In the genomic region with DNA sequence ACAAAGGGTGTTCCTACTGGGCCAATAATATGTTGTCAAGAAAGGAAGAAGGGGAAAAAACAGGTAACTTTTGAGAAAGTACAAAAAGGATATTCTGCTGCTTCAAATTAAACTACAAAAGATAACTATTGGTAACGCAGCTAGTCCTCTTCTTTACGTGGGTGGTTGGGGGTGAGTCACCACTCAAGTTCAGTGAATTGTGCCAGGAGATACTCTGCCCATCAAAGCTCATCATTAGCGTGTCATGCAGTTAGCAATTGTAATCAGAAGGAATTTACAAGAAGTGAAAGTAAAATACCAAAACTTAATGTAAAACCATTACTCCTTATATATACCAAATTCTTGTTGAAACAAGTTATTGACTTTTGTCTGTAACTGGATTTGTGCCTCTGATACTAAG, we compare ENCODE assay signal across 18 cellular contexts.
DNase-seq lines count a peak whose midpoint lies in the region; ATAC-seq and TF ChIP-seq lines count a peak whose summit lies in the region.
"Had no signal": no experiment of that assay in that cellular context is flagged by ENCODE, and none has a peak within 500 bp of the region (broad histone marks: within the 10 kb centered on the region; RNA-seq: fewer than 3 reads in every experiment).

No MANE protein-coding gene starts in this region.

- H3K36me3 ChIP-seq in MG63 = no peaks in the 10 kb centered on the region
- H3K36me3 ChIP-seq in mammary epithelial cell (ENCODE audit: insufficient read depth, low read length) = no peaks in the 10 kb centered on the region
- H3K36me3 ChIP-seq: heart right ventricle, pancreas, vagina had no signal

- in situ Hi-C loops in mammary epithelial cell (cut with MboI; ENCODE audit: low sequenced_read_pairs in 2 of 2) = no loop called here

- H3K27ac ChIP-seq in mammary epithelial cell (ENCODE audit: insufficient read depth, low read depth, low read length) = no peak overlapping the region
- H3K27ac ChIP-seq: heart right ventricle, HL-60, pancreas, vagina had no signal

- no peaks in the 10 kb centered on the region for H3K79me2 ChIP-seq in mammary epithelial cell (ENCODE audit: insufficient read depth, low read length)

- no peak overlapping the region for H3K9ac ChIP-seq in mammary epithelial cell (ENCODE audit: insufficient read depth, low read length)

- peak overlapping the region; percentile 27 for H3K4me2 ChIP-seq in mammary epithelial cell (ENCODE audit: insufficient read depth, low read depth, low read length)

- 9% methylated on average over 3 of the region's 3 CpGs for WGBS in mammary epithelial cell (ENCODE audit: low coverage, missing lambda C conversion rate)

- CTCF ChIA-PET in mammary epithelial cell (lab: Charles Lee; ENCODE audit: low non-redundant PET) = no interaction called here

- intact Hi-C loops in mammary epithelial cell (cut with micrococcal nuclease) = no loop called here

- no peak for TF ChIP-seq CTCF in mammary epithelial cell (conservative IDR thresholded peaks at IDR 0.05 in 1 of 2, IDR thresholded peaks at IDR 0.05 in 1 of 2; ENCODE audit: extremely low read depth in 1 of 2, insufficient read depth in 1 of 2, low read depth in 1 of 2, low read length in 2 of 2)
- TF ChIP-seq CTCF in omental fat pad (IDR thresholded peaks at IDR 0.05) = no peak

- H3K4me1 ChIP-seq in mammary epithelial cell (ENCODE audit: insufficient read depth, low read length) = peaks cover 3% of the 10 kb centered on the region
- H3K4me1 ChIP-seq: heart right ventricle, pancreas, vagina had no signal

- peak; percentile 84 for ATAC-seq in omental fat pad (ENCODE audit: low FRiP score)
- ATAC-seq: heart right ventricle; pancreas; stimulated activated naive CD8-positive, alpha-beta T cell treated with anti-CD3 and anti-CD28 coated beads, Interleukin-15, amount 100 ng/mL, for 72 hours had no signal

- dilution Hi-C loops in mammary epithelial cell (cut with HindIII; ENCODE audit: low sequenced_read_pairs) = no loop called here

- no peaks in the 10 kb centered on the region for H3K9me3 ChIP-seq in MG63
- no peaks in the 10 kb centered on the region for H3K9me3 ChIP-seq in mammary epithelial cell (replicated peaks; ENCODE audit: insufficient read depth, low read length)
- H3K9me3 ChIP-seq: heart right ventricle, pancreas, vagina had no signal

- no TSS peak for BruUV-seq in mammary epithelial cell (replicated peaks; lab: Mats Ljungman, UMichigan)

- H3K27me3 ChIP-seq in MG63 (no peaks in the 10 kb centered on the region), mammary epithelial cell (ENCODE audit: insufficient read depth, low read length) (no peaks in the 10 kb centered on the region)
- H3K27me3 ChIP-seq: heart right ventricle, pancreas, vagina had no signal

- no peaks in the 10 kb centered on the region for H4K20me1 ChIP-seq in mammary epithelial cell (ENCODE audit: insufficient read depth, low read length)

- peak; percentile 54 for DNase-seq in Daoy (ENCODE audit: low read depth)
- DNase-seq in MG63 = peak; percentile 60
- DNase-seq in mammary epithelial cell = peak; percentile 19
- DNase-seq in omental fat pad (ENCODE audit: low spot score) = no peak
- DNase-seq in activated T-cell treated with anti-CD3 and anti-CD28 coated beads, Interleukin-2, amount 50 U/mL, for 48 hours = no peak
- no peak for DNase-seq in medulla oblongata (ENCODE audit: extremely low spot score)
- DNase-seq in activated T-cell treated with anti-CD3 and anti-CD28 coated beads for 4 hours = no peak
- no peak for DNase-seq in stimulated activated CD4-positive, alpha-beta T cell treated with anti-CD3 and anti-CD28 coated beads, Interleukin-2, amount 100 ng/mL, for 48 hours
- DNase-seq: activated CD4-positive, alpha-beta T cell treated with anti-CD3 and anti-CD28 coated beads for 1 hour; DMS79 treated with DMSO at 0.1 percent for 48 hours; heart right ventricle; NCI-H1694; NCI-H526 treated with DMSO at 0.1 percent for 48 hours; pancreas; stimulated activated naive CD8-positive, alpha-beta T cell treated with anti-CD3 and anti-CD28 coated beads, Interleukin-15, amount 100 ng/mL, for 72 hours; T-helper 2 cell had no signal

- H3K4me3 ChIP-seq in MG63 (no peak overlapping the region), mammary epithelial cell (replicated peaks in 1 of 3; ENCODE audit: insufficient read depth in 1 of 3, low read depth in 2 of 3, low read length in 3 of 3) (no peak overlapping the region)
- H3K4me3 ChIP-seq: heart right ventricle, pancreas, vagina had no signal

- H2AFZ ChIP-seq in mammary epithelial cell (ENCODE audit: low read depth, low read length) = no peak overlapping the region

Comparison
In these comparisons a context has a peak if more than half of its experiments do, and no peak if none do; other contexts are left out.
1. DNase-seq: peak in Daoy (single experiment), MG63 (single experiment) and mammary epithelial cell (single experiment); none in omental fat pad (single experiment), activated T-cell treated with anti-CD3 and anti-CD28 coated beads, Interleukin-2, amount 50 U/mL, for 48 hours (0 of 2), medulla oblongata (single experiment), activated T-cell treated with anti-CD3 and anti-CD28 coated beads for 4 hours (single experiment) and stimulated activated CD4-positive, alpha-beta T cell treated with anti-CD3 and anti-CD28 coated beads, Interleukin-2, amount 100 ng/mL, for 48 hours (0 of 2).